Comparison of ENCODE assay signal across 13 cellular contexts in genomic region chr15:31221936-31222515, GRCh38.
A peak's percentile ranks its signal among the peaks of the same experiment; 100 is the strongest.
DNase-seq lines count a peak whose midpoint lies in the region; ATAC-seq, FAIRE-seq and TF ChIP-seq lines count a peak whose summit lies in the region.
"Had no signal": no experiment of that assay in that cellular context is flagged by ENCODE, and none has a peak within 500 bp of the region (broad histone marks: within the 10 kb centered on the region; RNA-seq: fewer than 3 reads in every experiment).

No MANE protein-coding gene starts in this region.

- H3K27me3 ChIP-seq in hepatocyte, result no peaks in the 10 kb centered on the region

- WGBS in hepatocyte (ENCODE audit: low lambda C conversion rate, missing lambda C conversion rate), result 69% methylated on average over 11 of the region's 11 CpGs

- H3K4me2 ChIP-seq in hepatocyte, result no peak overlapping the region

- no peak overlapping the region for H3K27ac ChIP-seq in hepatocyte
- H3K27ac ChIP-seq: SJCRH30, skin epidermis had no signal

- H3K9me2 ChIP-seq in hepatocyte (replicated peaks; ENCODE audit: insufficient read depth), result no peaks in the 10 kb centered on the region

- no peak for DNase-seq in activated T-cell treated with anti-CD3 and anti-CD28 coated beads, Interleukin-2, amount 50 U/mL, for 72 hours
- no peak for DNase-seq in activated T-cell treated with anti-CD3 and anti-CD28 coated beads, Interleukin-2, amount 50 U/mL, for 1 hour
- peak; percentile 24 for DNase-seq in NCI-H345 treated with DMSO at 0.1 percent for 48 hours (lab: John Stamatoyannopoulos, UW; ENCODE audit: unreplicated experiment)
- DNase-seq in hepatocyte (ENCODE audit: low spot score), result peak; percentile 38
- DNase-seq in urothelium cell line (ENCODE audit: low spot score), result peak; percentile 43
- no peak for DNase-seq in mesothelial cell of epicardium (ENCODE audit: low spot score in 2 of 2, unreplicated experiment in 2 of 2)
- no peak for DNase-seq in NK-92 treated with Interleukin-12 subunit alpha and Interleukin-12 subunit beta, amount 100 ng/mL, for 24 hours (lab: John Stamatoyannopoulos, UW)
- no peak for DNase-seq in GF-D8 (lab: John Stamatoyannopoulos, UW)
- DNase-seq: activated gamma-delta T cell treated with Interleukin-2 at 50 U/mL for 16 hours, NCI-H1092 treated with DMSO at 0.1 percent for 48 hours, NCI-H526 treated with DMSO at 0.1 percent for 48 hours, SJCRH30 had no signal

- H2AFZ ChIP-seq in hepatocyte, result no peak overlapping the region

- ATAC-seq in activated T-cell treated with anti-CD3 and anti-CD28 coated beads, Interleukin-2, amount 50 U/mL, for 72 hours (replicated peaks in 1 of 2), result no peak

- FAIRE-seq in urothelium cell line (lab: Jason Lieb, UNC), result no peak

- H3K4me1 Mint-ChIP-seq in activated T-cell treated with anti-CD3 and anti-CD28 coated beads, Interleukin-2, amount 50 U/mL, for 72 hours (ENCODE audit: low read depth), result peaks cover 22% of the 10 kb centered on the region
- no peaks in the 10 kb centered on the region for H3K4me1 Mint-ChIP-seq in mesothelial cell of epicardium

- H3K27ac Mint-ChIP-seq in activated T-cell treated with anti-CD3 and anti-CD28 coated beads, Interleukin-2, amount 50 U/mL, for 72 hours, result peak overlapping the region; percentile 12
- no peak overlapping the region for H3K27ac Mint-ChIP-seq in mesothelial cell of epicardium

- H3K36me3 Mint-ChIP-seq in activated T-cell treated with anti-CD3 and anti-CD28 coated beads, Interleukin-2, amount 50 U/mL, for 72 hours (ENCODE audit: insufficient read depth in 2 of 2), result no peaks in the 10 kb centered on the region
- no peaks in the 10 kb centered on the region for H3K36me3 Mint-ChIP-seq in mesothelial cell of epicardium

- H3K9me3 ChIP-seq in hepatocyte (ENCODE audit: low read depth), result no peaks in the 10 kb centered on the region
- H3K9me3 ChIP-seq: SJCRH30 had no signal

- H3K4me3 Mint-ChIP-seq in activated T-cell treated with anti-CD3 and anti-CD28 coated beads, Interleukin-2, amount 50 U/mL, for 72 hours, result no peak overlapping the region
- H3K4me3 Mint-ChIP-seq in mesothelial cell of epicardium, result no peak overlapping the region

- H3K4me1 ChIP-seq in hepatocyte (ENCODE audit: insufficient read depth), result no peaks in the 10 kb centered on the region

- TF ChIP-seq CTCF in hepatocyte (IDR thresholded peaks at IDR 0.05; ENCODE audit: poor library complexity) (no peak), mesothelial cell of epicardium (IDR thresholded peaks at IDR 0.05; ENCODE audit: unreplicated experiment) (no peak)

- no peaks in the 10 kb centered on the region for H4K20me1 ChIP-seq in hepatocyte (ENCODE audit: insufficient read depth, poor library complexity, severe bottlenecking)

- H3K79me2 ChIP-seq in hepatocyte, result no peaks in the 10 kb centered on the region

- no peaks in the 10 kb centered on the region for H3K27me3 Mint-ChIP-seq in activated T-cell treated with anti-CD3 and anti-CD28 coated beads, Interleukin-2, amount 50 U/mL, for 72 hours (ENCODE audit: low read depth)
- H3K27me3 Mint-ChIP-seq in mesothelial cell of epicardium (ENCODE audit: low read depth), result peaks cover 11% of the 10 kb centered on the region

- H3K9me3 Mint-ChIP-seq in activated T-cell treated with anti-CD3 and anti-CD28 coated beads, Interleukin-2, amount 50 U/mL, for 72 hours, result no peaks in the 10 kb centered on the region
- no peaks in the 10 kb centered on the region for H3K9me3 Mint-ChIP-seq in mesothelial cell of epicardium

- no peaks in the 10 kb centered on the region for H3K36me3 ChIP-seq in hepatocyte (replicated peaks; ENCODE audit: insufficient read depth, low read depth)
- H3K36me3 ChIP-seq: SJCRH30 had no signal

- H3K4me3 ChIP-seq in hepatocyte, result no peak overlapping the region
- H3K4me3 ChIP-seq: SJCRH30, skin epidermis had no signal

Comparison
In these comparisons a context has a peak if more than half of its experiments do, and no peak if none do; other contexts are left out.
1. DNase-seq: peak in NCI-H345 treated with DMSO at 0.1 percent for 48 hours (single experiment), hepatocyte (single experiment) and urothelium cell line (single experiment); none in activated T-cell treated with anti-CD3 and anti-CD28 coated beads, Interleukin-2, amount 50 U/mL, for 72 hours (0 of 2), activated T-cell treated with anti-CD3 and anti-CD28 coated beads, Interleukin-2, amount 50 U/mL, for 1 hour (single experiment), mesothelial cell of epicardium (0 of 2), NK-92 treated with Interleukin-12 subunit alpha and Interleukin-12 subunit beta, amount 100 ng/mL, for 24 hours (single experiment) and GF-D8 (single experiment).